ENCODE assay signal across 22 cellular contexts in the genomic region with DNA sequence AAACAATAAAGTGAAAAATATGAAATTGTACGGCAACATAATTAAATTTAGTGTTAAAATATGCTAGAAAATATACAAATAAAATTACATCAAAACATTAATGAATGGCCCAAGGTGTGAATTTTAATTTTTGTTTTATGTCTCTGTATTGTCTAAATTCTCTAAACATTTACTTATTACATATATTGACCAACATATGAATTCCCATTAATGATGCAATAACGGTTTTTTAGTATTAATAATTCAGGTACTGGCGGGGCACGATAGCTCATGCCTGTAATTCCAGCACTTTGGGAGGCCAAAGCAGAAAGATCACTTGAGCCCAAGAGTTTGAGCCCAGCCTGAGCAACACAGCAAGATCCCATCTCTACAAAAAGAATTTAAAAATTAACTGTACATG.
"Had no signal": no experiment of that assay in that cellular context is flagged by ENCODE, and none has a peak within 500 bp of the region (broad histone marks: within the 10 kb centered on the region; RNA-seq: fewer than 3 reads in every experiment).

No MANE protein-coding gene starts in this region.

- H3K4me3 Mint-ChIP-seq: immature natural killer cell, mesothelial cell of epicardium, naive B cell had no signal

- DNase-seq: dermis blood vessel endothelial cell; dorsolateral prefrontal cortex; effector CD4-positive, alpha-beta T cell; effector memory CD4-positive, alpha-beta T cell; foreskin keratinocyte; heart left ventricle; hypothalamus; immature natural killer cell; left cardiac atrium; left lung; left ventricle myocardium superior; lower lobe of right lung; mesenchymal stem cell; mucosa of descending colon; naive B cell had no signal

- H2AFZ ChIP-seq: hepatocyte had no signal

- H3K27ac Mint-ChIP-seq: immature natural killer cell, mesothelial cell of epicardium, naive B cell had no signal

- H3K4me3 ChIP-seq: coronary artery, dorsolateral prefrontal cortex, esophagus muscularis mucosa, gastroesophageal sphincter, heart left ventricle, hepatocyte, left lung, lower lobe of right lung, mucosa of descending colon had no signal

- H3K4me2 ChIP-seq: hepatocyte had no signal

- H3K27ac ChIP-seq: coronary artery, dorsolateral prefrontal cortex, esophagus muscularis mucosa, foreskin keratinocyte, gastroesophageal sphincter, heart left ventricle, hepatocyte, left lung, lower lobe of right lung had no signal

- H3K27me3 Mint-ChIP-seq: naive B cell had no signal

- H3K4me1 Mint-ChIP-seq: immature natural killer cell, mesothelial cell of epicardium, naive B cell had no signal

- H3K4me1 ChIP-seq: esophagus muscularis mucosa, foreskin keratinocyte, gastroesophageal sphincter, heart left ventricle, left lung, lower lobe of right lung had no signal

- H3K9me3 Mint-ChIP-seq: immature natural killer cell had no signal

- ATAC-seq: foreskin keratinocyte, gastroesophageal sphincter, heart left ventricle, left cardiac atrium, left lung, left ventricle myocardium superior, lower lobe of right lung, mucosa of descending colon had no signal

- H3K27me3 ChIP-seq: dorsolateral prefrontal cortex, esophagus muscularis mucosa, foreskin keratinocyte, gastroesophageal sphincter, heart left ventricle, hepatocyte, left lung had no signal

- H3K79me2 ChIP-seq: hepatocyte had no signal

- FAIRE-seq: endothelial cell of umbilical vein, keratinocyte had no signal
